8 cellular contexts compared by ENCODE assay signal in genomic region chr3:111577798-111578685, GRCh38. TPM values are rescaled to one million over a fixed set of nuclear protein-coding genes. Genes with fewer than 3 reads are reported as not detected.
DNase-seq lines count a peak whose midpoint lies in the region; ATAC-seq, FAIRE-seq and TF ChIP-seq lines count a peak whose summit lies in the region.

No MANE protein-coding gene starts in this region.

- no peaks in the 10 kb centered on the region for H4K20me1 ChIP-seq in K562 (replicated peaks; ENCODE audit: control insufficient read depth, insufficient read depth, low read length)

- H3K79me2 ChIP-seq in K562 (ENCODE audit: control insufficient read depth, insufficient read depth, low read length): no peaks in the 10 kb centered on the region

- 0% methylated on average over 4 of the region's 4 CpGs for WGBS in K562 (ENCODE audit: insufficient coverage, low coverage, missing lambda C conversion rate)
- 79% methylated on average over 4 of the region's 4 CpGs for WGBS in lung, 2 donors

- no peak overlapping the region for H3K4me3 ChIP-seq in K562
- H3K4me3 ChIP-seq in lung: no peak overlapping the region

- no peaks in the 10 kb centered on the region for H3K9me3 ChIP-seq in K562 (replicated peaks; ENCODE audit: control insufficient read depth, insufficient read depth, low read depth, low read length)
- H3K9me3 ChIP-seq in lung (ENCODE audit: control insufficient read depth in 2 of 2, insufficient read depth in 1 of 2, low read length in 1 of 2): no peaks in the 10 kb centered on the region

- DNase-seq in Caki2 (ENCODE audit: low read depth): peak; percentile 66
- DNase-seq in NCI-H526 (lab: John Stamatoyannopoulos, UW): peak; percentile 22 to 50
- DNase-seq in K562 (ENCODE audit: extremely low read depth in 1 of 4, low spot score in 3 of 4): no peak
- no peak for DNase-seq in lung (ENCODE audit: low spot score)
- DNase-seq in activated gamma-delta T cell treated with Interleukin-2 at 50 U/mL for 16 hours: no peak
- DNase-seq in stimulated activated CD4-positive, alpha-beta T cell treated with anti-CD3 and anti-CD28 coated beads, Interleukin-4, amount 100 ng/mL, for 4 hours: no peak

- no peaks in the 10 kb centered on the region for H3K27me3 ChIP-seq in K562 (ENCODE audit: control insufficient read depth in 2 of 2, insufficient read depth in 2 of 2, low read length in 2 of 2)
- no peaks in the 10 kb centered on the region for H3K27me3 ChIP-seq in lung (ENCODE audit: control insufficient read depth, insufficient read depth)

- TF ChIP-seq RAD21 in K562 (CRISPR knock-in tag; conservative IDR thresholded peaks at IDR 0.05 in 1 of 2, IDR thresholded peaks at IDR 0.05 in 1 of 2): peak; percentile 28 to 49

- BruUV-seq in K562 (replicated peaks; lab: Mats Ljungman, UMichigan): no TSS peak

- no peaks in the 10 kb centered on the region for H3K36me3 ChIP-seq in K562 (ENCODE audit: control insufficient read depth, insufficient read depth, low read length)
- no peaks in the 10 kb centered on the region for H3K36me3 ChIP-seq in lung (ENCODE audit: control insufficient read depth in 2 of 2, insufficient read depth in 2 of 2, low read length in 2 of 2)

- H3K4me1 ChIP-seq in K562 (replicated peaks in 1 of 2; ENCODE audit: control insufficient read depth in 2 of 2, insufficient read depth in 2 of 2, low read length in 2 of 2) (no peaks in the 10 kb centered on the region), lung (ENCODE audit: control insufficient read depth in 2 of 2, insufficient read depth in 2 of 2, low read length in 2 of 2) (no peaks in the 10 kb centered on the region)

- CTCF ChIA-PET in K562 (lab: Yijun Ruan, JAX; ENCODE audit: low intra/inter-chr PET ratio): no interaction called here

- no peaks in the 10 kb centered on the region for H3K9me1 ChIP-seq in K562 (ENCODE audit: control insufficient read depth, insufficient read depth, low read length)

- TF ChIP-seq POLR2A in K562 (conservative IDR thresholded peaks at IDR 0.05): no peak

- no peak overlapping the region for H2AFZ ChIP-seq in K562 (ENCODE audit: low read depth, low read length)

- in situ Hi-C loops in Caki2 (cut with HindIII; ENCODE audit: low pct_unique_long_range_greater_than_20kb, low sequenced_read_pairs): no loop called here
- in situ Hi-C loops in K562 (cut with MboI): no loop called here

- no peak for TF ChIP-seq EP300 in K562 (IDR thresholded peaks at IDR 0.05; ENCODE audit: low read length)

- peak in 1 of 3 experiments; percentile 13; a peak in 1 of 6 replicates for TF ChIP-seq CTCF in K562 (IDR thresholded peaks at IDR 0.05 in 2 of 3, conservative IDR thresholded peaks at IDR 0.05 in 1 of 3; ENCODE audit: insufficient read depth in 2 of 3, low read depth in 1 of 3, low read length in 3 of 3)
- TF ChIP-seq CTCF in lung (IDR thresholded peaks at IDR 0.05; ENCODE audit: control extremely low read depth, extremely low read depth): peak; percentile 15

- POLR2A ChIA-PET in K562 (lab: Yijun Ruan, JAX): interaction anchor here (0.6 kb wide), 1 partner anchor 73 kb away, joined by 3 read pairs; no protein-coding TSS in a partner anchor

- no peak overlapping the region for H3K4me2 ChIP-seq in K562 (ENCODE audit: insufficient read depth, low read length)

- ATAC-seq in GM18870 (IDR thresholded peaks at IDR 0.05; ENCODE audit: unreplicated experiment) (peak; percentile 97), HG03039 (IDR thresholded peaks at IDR 0.05; ENCODE audit: unreplicated experiment) (peak; percentile 92), K562 (no peak), lung (ENCODE audit: insufficient read depth, low FRiP score) (no peak)

- no peak overlapping the region for H3K27ac ChIP-seq in K562 (ENCODE audit: extremely low read depth, low read depth, low read length)
- no peak overlapping the region for H3K27ac ChIP-seq in lung (ENCODE audit: low read depth in 1 of 2, low read length in 1 of 2)

- intact Hi-C loops in K562 (cut with micrococcal nuclease): no loop called here

- FAIRE-seq in K562 (lab: Jason Lieb, UNC): no peak

- H3K9ac ChIP-seq in K562 (ENCODE audit: insufficient read depth in 1 of 2, low read depth in 2 of 2, low read length in 2 of 2): no peak overlapping the region

TF ChIP-seq in K562, 482 proteins besides CTCF, POLR2A, EP300 and RAD21:
- TF ChIP-seq NR4A1 (CRISPR knock-in tag; IDR thresholded peaks at IDR 0.05): no peak
- no peak for TF ChIP-seq NR4A1 (tag; IDR thresholded peaks at IDR 0.05)
- no peak for TF ChIP-seq ZNF778 (CRISPR knock-in tag; IDR thresholded peaks at IDR 0.05)
- 0 out of 4 replicates have a peak, but pooled peaks of 1 of the 2 experiments have one; percentile 11 for TF ChIP-seq FOXA3 (CRISPR knock-in tag; conservative IDR thresholded peaks at IDR 0.05 in 1 of 2, IDR thresholded peaks at IDR 0.05 in 1 of 2)

RNA-seq across cellular contexts. Expression of gene ZBED2, which starts 17.1 kb away (rescaled TPM):
- total RNA-seq in Caki2 (2014; rRNA removed; shearing (Covaris generic); ENCODE audit: low replicate concordance): 7.1 and 14.9 TPM in 2 replicates
- total RNA-seq in K562 (2011; cell fraction: chromatin; rRNA removed; ENCODE audit: low replicate concordance): not detected in 2 replicates
- total RNA-seq in K562 (2011; cell fraction: nucleolus; rRNA removed): not detected in 2 replicates
- not detected in 2 replicates for total RNA-seq in K562 (2011; cell fraction: nucleoplasm; rRNA removed)
- total RNA-seq in K562 (2014; rRNA removed) (not detected in 2 replicates), K562 (2014; rRNA removed; fragmentation: Illumina TruSeq; extraction: Trizol) (not detected in 2 replicates), K562 (2015; rRNA removed; fragmentation: Illumina TruSeq; extraction: Trizol) (not detected in 2 replicates), K562 (2021) (0.11 and 0.16 TPM in 2 replicates), lung (1 to 10 TPM in 1 of 2 donors, under 1 TPM in 1; 0.60 to 9.5 TPM)
- polyA plus RNA-seq in K562 (2011; rRNA removed) (not detected in 2 replicates), K562 (2014; fragmentation: Illumina TruSeq; extraction: Trizol) (not detected in 2 replicates), K562 (2014; fragmentation: Nextera tagmentation; extraction: Ambion mirVana) (not detected), K562 (2014; rRNA removed) (not detected in 2 replicates), lung (1 to 10 TPM; 3.4 to 8.0 TPM)
- not detected in 2 replicates for polyA plus RNA-seq in K562 (2011; cell fraction: cytosol; rRNA removed)
- polyA plus RNA-seq in K562 (2011; cell fraction: nucleus; rRNA removed): not detected in 2 replicates
- polyA plus RNA-seq in K562 (2012): not detected in 2 replicates
- polyA minus RNA-seq in K562 (2011; rRNA and poly(A)+ RNA removed): not detected in 2 replicates
- not detected in 2 replicates for polyA minus RNA-seq in K562 (2011; cell fraction: cytosol; rRNA and poly(A)+ RNA removed)
- polyA minus RNA-seq in K562 (2011; cell fraction: nucleus; rRNA and poly(A)+ RNA removed): not detected in 2 replicates

RNA-seq across cellular contexts. Expression of gene CD96, which starts 36.0 kb away (rescaled TPM):
- total RNA-seq in Caki2 (2014; rRNA removed; shearing (Covaris generic); ENCODE audit: low replicate concordance): 0.14 TPM in 1 of 2 replicates, not detected in the other
- total RNA-seq in K562 (2011; cell fraction: chromatin; rRNA removed; ENCODE audit: low replicate concordance): 6.3 and 6.9 TPM in 2 replicates
- total RNA-seq in K562 (2011; cell fraction: nucleolus; rRNA removed): 2.8 and 4.1 TPM in 2 replicates
- total RNA-seq in K562 (2011; cell fraction: nucleoplasm; rRNA removed): 4.9 and 6.7 TPM in 2 replicates
- total RNA-seq in K562 (2014; rRNA removed) (0.29 and 0.54 TPM in 2 replicates), K562 (2014; rRNA removed; fragmentation: Illumina TruSeq; extraction: Trizol) (1.2 and 1.5 TPM in 2 replicates), K562 (2015; rRNA removed; fragmentation: Illumina TruSeq; extraction: Trizol) (0.65 and 1.0 TPM in 2 replicates), K562 (2021) (0.78 and 1.6 TPM in 2 replicates), lung (1 to 10 TPM; 3.0 to 3.1 TPM)
- polyA plus RNA-seq in K562 (2011; rRNA removed) (5.7 and 7.7 TPM in 2 replicates), K562 (2014; fragmentation: Illumina TruSeq; extraction: Trizol) (1.2 and 1.5 TPM in 2 replicates), K562 (2014; fragmentation: Nextera tagmentation; extraction: Ambion mirVana) (1 to 10 TPM; 2.6 to 3.3 TPM), K562 (2014; rRNA removed) (0.32 and 0.50 TPM in 2 replicates), lung (1 to 10 TPM in 1 of 2 donors, under 1 TPM in 1; 0.69 to 1.9 TPM)
- 1.6 and 4.6 TPM in 2 replicates for polyA plus RNA-seq in K562 (2011; cell fraction: cytosol; rRNA removed)
- polyA plus RNA-seq in K562 (2011; cell fraction: nucleus; rRNA removed): 2.0 and 4.5 TPM in 2 replicates
- polyA plus RNA-seq in K562 (2012): 1.7 and 5.1 TPM in 2 replicates
- 3.6 and 7.9 TPM in 2 replicates for polyA minus RNA-seq in K562 (2011; rRNA and poly(A)+ RNA removed)
- 0.38 and 2.2 TPM in 2 replicates for polyA minus RNA-seq in K562 (2011; cell fraction: cytosol; rRNA and poly(A)+ RNA removed)
- 3.5 and 10.0 TPM in 2 replicates for polyA minus RNA-seq in K562 (2011; cell fraction: nucleus; rRNA and poly(A)+ RNA removed)

Comparison
In these comparisons a context has a peak if more than half of its experiments do, and no peak if none do; other contexts are left out.
1. DNase-seq: peak in Caki2 (single experiment) and NCI-H526 (2 of 2); none in K562 (0 of 4), lung (single experiment), activated gamma-delta T cell treated with Interleukin-2 at 50 U/mL for 16 hours (single experiment) and stimulated activated CD4-positive, alpha-beta T cell treated with anti-CD3 and anti-CD28 coated beads, Interleukin-4, amount 100 ng/mL, for 4 hours (0 of 2).
2. ATAC-seq: peak in GM18870 (single experiment) and HG03039 (single experiment); none in K562 (single experiment) and lung (single experiment).